In the genomic region with DNA sequence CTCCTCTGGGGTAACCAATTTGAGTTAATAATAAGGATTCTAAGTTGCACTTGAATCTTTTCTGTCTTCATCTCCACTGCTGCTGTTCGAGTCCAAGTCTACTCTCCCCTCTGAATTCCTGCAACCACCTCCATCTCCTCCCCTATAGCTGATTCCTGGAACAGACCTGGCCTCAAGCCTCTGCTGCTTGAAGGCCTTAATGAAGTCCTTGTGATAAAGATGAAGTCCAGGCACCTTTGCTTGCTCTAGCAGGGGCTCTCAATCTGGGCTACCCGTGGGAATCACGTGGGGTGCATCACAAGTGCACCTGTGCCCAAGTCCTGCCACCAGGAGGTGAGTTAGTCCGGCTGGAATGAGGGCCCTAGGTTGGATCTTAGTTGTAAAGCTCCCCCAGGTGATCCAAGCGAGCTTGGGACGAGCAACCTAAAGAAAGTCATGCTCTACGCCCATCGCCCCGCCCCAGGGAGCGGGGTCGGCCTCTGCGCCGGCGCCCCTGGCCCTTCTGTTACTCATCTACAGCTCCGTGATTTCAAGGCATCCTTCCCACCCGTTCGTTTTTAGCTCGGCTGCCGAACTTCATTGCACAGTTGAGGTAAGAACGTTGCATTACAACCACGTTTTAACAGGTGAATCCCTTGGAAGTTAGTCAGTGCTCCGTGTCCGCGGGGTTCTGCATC, we compare ENCODE assay signal across 1 cellular context.
TF ChIP-seq lines count a peak whose summit lies in the region.

No MANE protein-coding gene starts in this region.

TF ChIP-seq in IMR-90, 13 proteins besides CTCF, POLR2A, EP300 and RAD21 (continued from another document):
- no peak for TF ChIP-seq RCOR1 (IDR thresholded peaks at IDR 0.05; ENCODE audit: insufficient replicate concordance, low read length)
